ENCODE assay signal across 27 cellular contexts in genomic region chr2:101108357-101108756, GRCh38.
"Had no signal": no experiment of that assay in that cellular context is flagged by ENCODE, and none has a peak within 500 bp of the region (broad histone marks: within the 10 kb centered on the region; RNA-seq: fewer than 3 reads in every experiment).

No MANE protein-coding gene starts in this region.

- H3K27ac Mint-ChIP-seq: activated naive CD8-positive, alpha-beta T cell; activated T-helper 2 cell treated with anti-CD3 and anti-CD28 coated beads, Interferon-gamma antibody, Interleukin-2, Interleukin-4, amounts not matched to agents 10 μg/mL and 5 μg/mL and 100 μg/mL, durations not matched to agents 14 hours and 24 hours and 36 hours; stimulated activated naive CD8-positive, alpha-beta T cell treated with anti-CD3 and anti-CD28 coated beads, Interleukin-15, Interleukin-2, amounts not matched to agents 100 ng/mL and 50 ng/mL, for 24 hours; T-cell; T-helper 2 cell treated with Interferon-gamma antibody and Interleukin-4, amounts not matched to agents 5 μg/mL and 100 μg/mL, for 36 hours had no signal

- H3K36me3 Mint-ChIP-seq: activated naive CD8-positive, alpha-beta T cell; T-cell had no signal

- H3K9me3 Mint-ChIP-seq: activated T-helper 2 cell treated with anti-CD3 and anti-CD28 coated beads, Interferon-gamma antibody, Interleukin-2, Interleukin-4, amounts not matched to agents 10 μg/mL and 5 μg/mL and 100 μg/mL, durations not matched to agents 14 hours and 24 hours and 36 hours; stimulated activated naive CD8-positive, alpha-beta T cell treated with anti-CD3 and anti-CD28 coated beads, Interleukin-15, Interleukin-2, amounts not matched to agents 100 ng/mL and 50 ng/mL, for 24 hours; T-cell; T-helper 2 cell treated with Interferon-gamma antibody and Interleukin-4, amounts not matched to agents 5 μg/mL and 100 μg/mL, for 36 hours had no signal

- H3K27me3 ChIP-seq: adrenal gland, ascending aorta, brain microvascular endothelial cell, suprapubic skin, transverse colon had no signal

- H3K4me3 ChIP-seq: adrenal gland, ascending aorta, lower lobe of right lung, mucosa of descending colon, suprapubic skin, transverse colon had no signal

- H3K9me3 ChIP-seq: adrenal gland, ascending aorta, lower lobe of right lung, mucosa of descending colon, suprapubic skin, transverse colon had no signal

- H3K27me3 Mint-ChIP-seq: activated naive CD8-positive, alpha-beta T cell; stimulated activated naive CD8-positive, alpha-beta T cell treated with anti-CD3 and anti-CD28 coated beads, Interleukin-15, Interleukin-2, amounts not matched to agents 100 ng/mL and 50 ng/mL, for 24 hours had no signal

- H3K36me3 ChIP-seq: adrenal gland, ascending aorta, brain microvascular endothelial cell, lower lobe of right lung, suprapubic skin, transverse colon had no signal

- H3K27ac ChIP-seq: adrenal gland, brain microvascular endothelial cell, lower lobe of right lung, suprapubic skin had no signal

- ATAC-seq: left colon, lower lobe of right lung, mucosa of descending colon, T-cell had no signal

- H3K4me3 Mint-ChIP-seq: activated naive CD8-positive, alpha-beta T cell; stimulated activated naive CD8-positive, alpha-beta T cell treated with anti-CD3 and anti-CD28 coated beads, Interleukin-15, Interleukin-2, amounts not matched to agents 100 ng/mL and 50 ng/mL, for 24 hours; T-cell; T-helper 2 cell treated with Interferon-gamma antibody and Interleukin-4, amounts not matched to agents 5 μg/mL and 100 μg/mL, for 36 hours had no signal

- DNase-seq: activated naive CD4-positive, alpha-beta T cell; activated T-cell treated with anti-CD3 and anti-CD28 coated beads, Interleukin-2, amount 50 U/mL, for 1 hour; adrenal gland; brain microvascular endothelial cell; central memory CD4-positive, alpha-beta T cell; dermis blood vessel endothelial cell; effector CD8-positive, alpha-beta T cell; erythroblast; head of caudate nucleus; islet precursor cell; left colon; lower lobe of right lung; mesendoderm; mucosa of descending colon; occipital lobe; posterior cingulate gyrus; retina; stimulated activated CD4-positive, alpha-beta T cell treated with anti-CD3 and anti-CD28 coated beads, Interleukin-12 subunit alpha, Interleukin-12 subunit beta, amount 100 ng/mL, for 4 hours; stimulated activated CD4-positive, alpha-beta T cell treated with anti-CD3 and anti-CD28 coated beads, Interleukin-4, amount 100 ng/mL, for 4 hours; T-cell; transverse colon had no signal
